Comparison of ENCODE assay signal across 15 cellular contexts in genomic region chr10:68095176-68095575, GRCh38. TPM values are rescaled to one million over a fixed set of nuclear protein-coding genes. Genes with fewer than 3 reads are reported as not detected.
DNase-seq lines count a peak whose midpoint lies in the region; ATAC-seq and TF ChIP-seq lines count a peak whose summit lies in the region.
"Had no signal": no experiment of that assay in that cellular context is flagged by ENCODE, and none has a peak within 500 bp of the region (broad histone marks: within the 10 kb centered on the region; RNA-seq: fewer than 3 reads in every experiment).

No MANE protein-coding gene starts in this region.

- no peaks in the 10 kb centered on the region for H3K36me3 Mint-ChIP-seq in natural killer cell treated with Interleukin-12 subunit alpha and Interleukin-12 subunit beta and Interleukin-15 and Interleukin-18, amount 100 ng/mL, for 72 hours
- H3K36me3 Mint-ChIP-seq: T-cell had no signal

- H3K9me3 Mint-ChIP-seq in natural killer cell treated with Interleukin-12 subunit alpha and Interleukin-12 subunit beta and Interleukin-15 and Interleukin-18, amount 100 ng/mL, for 72 hours = no peaks in the 10 kb centered on the region
- H3K9me3 Mint-ChIP-seq: T-cell had no signal

- no peaks in the 10 kb centered on the region for H3K36me3 ChIP-seq in BE2C
- H3K36me3 ChIP-seq: heart right ventricle, lower lobe of right lung, thyroid gland had no signal

- no peak overlapping the region for H3K4me3 Mint-ChIP-seq in natural killer cell treated with Interleukin-12 subunit alpha and Interleukin-12 subunit beta and Interleukin-15 and Interleukin-18, amount 100 ng/mL, for 72 hours
- H3K4me3 Mint-ChIP-seq: T-cell had no signal

- H3K4me1 ChIP-seq in BE2C = peaks cover 6% of the 10 kb centered on the region
- H3K4me1 ChIP-seq: lower lobe of right lung, thyroid gland had no signal

- ATAC-seq in SK-N-SH treated with all-trans-retinoic acid at 6 μM for 48 hours = peak; percentile 61
- ATAC-seq in natural killer cell treated with Interleukin-12 subunit alpha and Interleukin-12 subunit beta and Interleukin-15 and Interleukin-18, amount 100 ng/mL, for 72 hours = no peak
- ATAC-seq in GM19035 (IDR thresholded peaks at IDR 0.05; ENCODE audit: unreplicated experiment) = no peak
- ATAC-seq: heart right ventricle, lower lobe of right lung, T-cell had no signal

- H3K27ac Mint-ChIP-seq in natural killer cell treated with Interleukin-12 subunit alpha and Interleukin-12 subunit beta and Interleukin-15 and Interleukin-18, amount 100 ng/mL, for 72 hours = no peak overlapping the region
- H3K27ac Mint-ChIP-seq: T-cell had no signal

- TF ChIP-seq CTCF in fibroblast of the aortic adventitia (IDR thresholded peaks at IDR 0.05; ENCODE audit: insufficient read depth, low read length) (no peak), BE2C (IDR thresholded peaks at IDR 0.05; ENCODE audit: low read depth, low read length) (no peak)

- H3K4me3 ChIP-seq in fibroblast of the aortic adventitia (ENCODE audit: low read depth, low read length) (no peak overlapping the region), BE2C (ENCODE audit: low read depth, low read length) (no peak overlapping the region)
- H3K4me3 ChIP-seq: heart right ventricle, lower lobe of right lung, thyroid gland had no signal

- no peaks in the 10 kb centered on the region for H3K27me3 ChIP-seq in BE2C
- H3K27me3 ChIP-seq: heart right ventricle, thyroid gland had no signal

- H3K4me1 Mint-ChIP-seq in natural killer cell treated with Interleukin-12 subunit alpha and Interleukin-12 subunit beta and Interleukin-15 and Interleukin-18, amount 100 ng/mL, for 72 hours (ENCODE audit: low read depth in 2 of 2) = no peaks in the 10 kb centered on the region
- H3K4me1 Mint-ChIP-seq: T-cell had no signal

- DNase-seq in A172 (ENCODE audit: low spot score) = peak; percentile 89
- peak; percentile 42 for DNase-seq in H4 (ENCODE audit: low spot score)
- peak; percentile 52 for DNase-seq in fibroblast of the aortic adventitia (ENCODE audit: low read depth)
- no peak for DNase-seq in natural killer cell treated with Interleukin-12 subunit alpha and Interleukin-12 subunit beta and Interleukin-15 and Interleukin-18, amount 100 ng/mL, for 72 hours (ENCODE audit: low spot score)
- no peak for DNase-seq in NCI-H526 treated with DMSO at 0.1 percent for 48 hours (lab: John Stamatoyannopoulos, UW)
- no peak for DNase-seq in BE2C
- DNase-seq: activated CD4-positive, alpha-beta T cell treated with anti-CD3 and anti-CD28 coated beads for 1 hour; activated T-cell treated with anti-CD3 and anti-CD28 coated beads, Interleukin-2, amount 50 U/mL, for 1 hour; heart right ventricle; lower lobe of right lung; NCI-H2171 treated with DMSO at 0.1 percent for 48 hours; T-cell; thyroid gland had no signal

- H3K9me3 ChIP-seq in BE2C = no peaks in the 10 kb centered on the region
- H3K9me3 ChIP-seq: heart right ventricle, lower lobe of right lung, thyroid gland had no signal

- H3K27me3 Mint-ChIP-seq in natural killer cell treated with Interleukin-12 subunit alpha and Interleukin-12 subunit beta and Interleukin-15 and Interleukin-18, amount 100 ng/mL, for 72 hours = no peaks in the 10 kb centered on the region
- H3K27me3 Mint-ChIP-seq: T-cell had no signal

TF ChIP-seq in SK-N-SH treated with all-trans-retinoic acid at 6 μM for 48 hours, 23 proteins besides CTCF, POLR2A, EP300 and RAD21:
- 0 out of 2 replicates have a peak, but pooled peaks have one; percentile 48 for TF ChIP-seq OSR1 (CRISPR knock-in tag; IDR thresholded peaks at IDR 0.05)
- no peak for TF ChIP-seq CSDC2 (CRISPR knock-in tag; IDR thresholded peaks at IDR 0.05)
- TF ChIP-seq, protein P1, sequence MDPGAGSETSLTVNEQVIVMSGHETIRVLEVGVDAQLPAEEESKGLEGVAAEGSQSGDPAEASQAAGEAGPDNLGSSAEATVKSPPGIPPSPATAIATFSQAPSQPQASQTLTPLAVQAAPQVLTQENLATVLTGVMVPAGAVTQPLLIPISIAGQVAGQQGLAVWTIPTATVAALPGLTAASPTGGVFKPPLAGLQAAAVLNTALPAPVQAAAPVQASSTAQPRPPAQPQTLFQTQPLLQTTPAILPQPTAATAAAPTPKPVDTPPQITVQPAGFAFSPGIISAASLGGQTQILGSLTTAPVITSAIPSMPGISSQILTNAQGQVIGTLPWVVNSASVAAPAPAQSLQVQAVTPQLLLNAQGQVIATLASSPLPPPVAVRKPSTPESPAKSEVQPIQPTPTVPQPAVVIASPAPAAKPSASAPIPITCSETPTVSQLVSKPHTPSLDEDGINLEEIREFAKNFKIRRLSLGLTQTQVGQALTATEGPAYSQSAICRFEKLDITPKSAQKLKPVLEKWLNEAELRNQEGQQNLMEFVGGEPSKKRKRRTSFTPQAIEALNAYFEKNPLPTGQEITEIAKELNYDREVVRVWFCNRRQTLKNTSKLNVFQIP (CRISPR knock-in tag; IDR thresholded peaks at IDR 0.05; ENCODE audit: borderline replicate concordance, low read depth) = no peak
- TF ChIP-seq ISL1 (CRISPR knock-in tag; IDR thresholded peaks at IDR 0.05) = no peak
- TF ChIP-seq ARNTL (CRISPR knock-in tag; IDR thresholded peaks at IDR 0.05; ENCODE audit: borderline replicate concordance, low read depth) = no peak
TF ChIP-seq in SK-N-SH treated with all-trans-retinoic acid at 6 μM for 48 hours: peak in this region for 1.

RNA-seq across cellular contexts. Expression of gene MYPN, which starts 14.1 kb away (rescaled TPM):
- total RNA-seq in A172 (2014; rRNA removed; shearing (Covaris generic)) = 0.96 and 1.5 TPM in 2 replicates
- total RNA-seq in H4 (2014; rRNA removed; shearing (Covaris generic)) = 3.8 and 5.5 TPM in 2 replicates
- total RNA-seq in fibroblast of the aortic adventitia (ENCODE audit: low replicate concordance) = 0.08 and 1.7 TPM in 2 replicates
- under 1 TPM in 1 of 2 donors, not detected in 1; 0.05 TPM for total RNA-seq in natural killer cell treated with Interleukin-12 subunit alpha and Interleukin-12 subunit beta and Interleukin-15 and Interleukin-18, amount 100 ng/mL, for 72 hours
- polyA plus RNA-seq in BE2C (2012; ENCODE audit: insufficient read depth, insufficient read length, low read depth) = not detected
- total RNA-seq: lower lobe of right lung, T-cell had no signal

RNA-seq across cellular contexts. Expression of gene HERC4, which starts 20.1 kb away (rescaled TPM):
- total RNA-seq in A172 (2014; rRNA removed; shearing (Covaris generic)) = 65.3 and 76.7 TPM in 2 replicates
- 24.9 and 28.6 TPM in 2 replicates for total RNA-seq in H4 (2014; rRNA removed; shearing (Covaris generic))
- total RNA-seq in fibroblast of the aortic adventitia (ENCODE audit: low replicate concordance) = 49.7 and 131 TPM in 2 replicates
- total RNA-seq in natural killer cell treated with Interleukin-12 subunit alpha and Interleukin-12 subunit beta and Interleukin-15 and Interleukin-18, amount 100 ng/mL, for 72 hours = 10 to 100 TPM; 61.2 to 80.4 TPM
- 10.2 TPM for polyA plus RNA-seq in BE2C (2012; ENCODE audit: insufficient read depth, insufficient read length, low read depth)

Comparison
In these comparisons a context has a peak if more than half of its experiments do, and no peak if none do; other contexts are left out.
1. DNase-seq: peak in A172 (single experiment), H4 (single experiment) and fibroblast of the aortic adventitia (single experiment); none in natural killer cell treated with Interleukin-12 subunit alpha and Interleukin-12 subunit beta and Interleukin-15 and Interleukin-18, amount 100 ng/mL, for 72 hours (single experiment), NCI-H526 treated with DMSO at 0.1 percent for 48 hours (single experiment) and BE2C (single experiment).